13 cellular contexts compared by ENCODE assay signal in genomic region chr1:203548917-203549708, GRCh38. TPM values are rescaled to one million over a fixed set of nuclear protein-coding genes. Genes with fewer than 3 reads are reported as not detected.
A peak's percentile ranks its signal among the peaks of the same experiment; 100 is the strongest.
DNase-seq lines count a peak whose midpoint lies in the region; ATAC-seq and TF ChIP-seq lines count a peak whose summit lies in the region.
"Had no signal": no experiment of that assay in that cellular context is flagged by ENCODE, and none has a peak within 500 bp of the region (broad histone marks: within the 10 kb centered on the region; RNA-seq: fewer than 3 reads in every experiment).

No MANE protein-coding gene starts in this region.

- H3K9me3 Mint-ChIP-seq in type B pancreatic cell (no peaks in the 10 kb centered on the region), Calu3 (ENCODE audit: low read depth, unreplicated experiment) (no peaks in the 10 kb centered on the region)
- H3K9me3 Mint-ChIP-seq in stimulated activated naive CD8-positive, alpha-beta T cell treated with anti-CD3 and anti-CD28 coated beads, Interleukin-15, amount 100 ng/mL, for 72 hours = no peaks in the 10 kb centered on the region
- H3K9me3 Mint-ChIP-seq: activated CD8-positive, alpha-beta T cell treated with anti-CD3 and anti-CD28 coated beads for 36 hours had no signal

- intact Hi-C loops in Calu3 (cut with micrococcal nuclease; ENCODE audit: unreplicated experiment) = no loop called here

- no peaks in the 10 kb centered on the region for H3K27me3 Mint-ChIP-seq in type B pancreatic cell
- H3K27me3 Mint-ChIP-seq in stimulated activated naive CD8-positive, alpha-beta T cell treated with anti-CD3 and anti-CD28 coated beads, Interleukin-15, amount 100 ng/mL, for 72 hours = no peaks in the 10 kb centered on the region
- no peaks in the 10 kb centered on the region for H3K27me3 Mint-ChIP-seq in Calu3 (ENCODE audit: unreplicated experiment)

- TF ChIP-seq CTCF in type B pancreatic cell (conservative IDR thresholded peaks at IDR 0.05) = no peak
- TF ChIP-seq CTCF in Calu3 (IDR thresholded peaks at IDR 0.05; ENCODE audit: unreplicated experiment) = no peak

- H3K4me1 Mint-ChIP-seq in type B pancreatic cell (ENCODE audit: unreplicated experiment) (peaks cover 37% of the 10 kb centered on the region), Calu3 (ENCODE audit: low read depth, unreplicated experiment) (peaks cover 13% of the 10 kb centered on the region)
- peaks cover 6% of the 10 kb centered on the region for H3K4me1 Mint-ChIP-seq in stimulated activated naive CD8-positive, alpha-beta T cell treated with anti-CD3 and anti-CD28 coated beads, Interleukin-15, amount 100 ng/mL, for 72 hours

- ATAC-seq in stimulated activated naive CD8-positive, alpha-beta T cell treated with anti-CD3 and anti-CD28 coated beads, Interleukin-15, amount 100 ng/mL, for 72 hours = no peak
- no peak for ATAC-seq in HG03520 (IDR thresholded peaks at IDR 0.05; ENCODE audit: unreplicated experiment)
- ATAC-seq: activated CD8-positive, alpha-beta T cell treated with anti-CD3 and anti-CD28 coated beads for 36 hours had no signal

- no TSS peak for BruUV-seq in Calu3 (replicated peaks; lab: Mats Ljungman, UMichigan)

- no peak overlapping the region for H3K4me3 Mint-ChIP-seq in type B pancreatic cell
- H3K4me3 Mint-ChIP-seq in stimulated activated naive CD8-positive, alpha-beta T cell treated with anti-CD3 and anti-CD28 coated beads, Interleukin-15, amount 100 ng/mL, for 72 hours = no peak overlapping the region
- no peak overlapping the region for H3K4me3 Mint-ChIP-seq in Calu3 (ENCODE audit: low read depth, unreplicated experiment)
- H3K4me3 Mint-ChIP-seq: activated CD8-positive, alpha-beta T cell treated with anti-CD3 and anti-CD28 coated beads for 36 hours had no signal

- H3K36me3 Mint-ChIP-seq in type B pancreatic cell (no peaks in the 10 kb centered on the region), Calu3 (ENCODE audit: insufficient read depth, unreplicated experiment) (no peaks in the 10 kb centered on the region)

- CTCF ChIA-PET in Calu3 (lab: Charles Lee) = interaction anchor here (0.6 to 0.7 kb wide), 2 partner anchors 39 to 45 kb away, joined by 3 read pairs; no protein-coding TSS in a partner anchor

- H3K27ac Mint-ChIP-seq in type B pancreatic cell (peak overlapping the region; percentile 24), Calu3 (ENCODE audit: unreplicated experiment) (no peak overlapping the region)
- no peak overlapping the region for H3K27ac Mint-ChIP-seq in stimulated activated naive CD8-positive, alpha-beta T cell treated with anti-CD3 and anti-CD28 coated beads, Interleukin-15, amount 100 ng/mL, for 72 hours
- H3K27ac Mint-ChIP-seq: activated CD8-positive, alpha-beta T cell treated with anti-CD3 and anti-CD28 coated beads for 36 hours had no signal

- DNase-seq in DMS153 (lab: John Stamatoyannopoulos, UW) (peak; percentile 86), DMS153 treated with DMSO at 0.1 percent for 48 hours (lab: John Stamatoyannopoulos, UW; ENCODE audit: unreplicated experiment) (no peak), NCI-H69 (lab: John Stamatoyannopoulos, UW) (peak; percentile 89), fibroblast of the conjunctiva (ENCODE audit: low read depth) (peak; percentile 27), type B pancreatic cell (ENCODE audit: extremely low spot score, unreplicated experiment) (no peak), Calu3 (no peak)
- no peak for DNase-seq in stimulated activated naive CD8-positive, alpha-beta T cell treated with anti-CD3 and anti-CD28 coated beads, Interleukin-15, amount 100 ng/mL, for 72 hours
- DNase-seq: activated CD8-positive, alpha-beta T cell treated with anti-CD3 and anti-CD28 coated beads for 36 hours; activated effector memory CD4-positive, alpha-beta T cell treated with anti-CD3 and anti-CD28 coated beads, Interleukin-2, amount 50 U/mL, for 16 hours; MV-4-11 had no signal

RNA-seq across cellular contexts. Expression of gene OPTC, which starts 55.2 kb away (rescaled TPM):
- total RNA-seq in type B pancreatic cell (ENCODE audit: low replicate concordance) (not detected in 2 replicates), Calu3 (2022) (not detected in 2 replicates)
- total RNA-seq: activated CD8-positive, alpha-beta T cell treated with anti-CD3 and anti-CD28 coated beads for 36 hours; right atrium auricular region; T-helper 2 cell treated with Interferon-gamma antibody and Interleukin-4, amounts not matched to agents 100 ng/mL and 5 ng/mL, for 36 hours had no signal

Comparison
In these comparisons a context has a peak if more than half of its experiments do, and no peak if none do; other contexts are left out.
1. DNase-seq: peak in DMS153 (single experiment), NCI-H69 (single experiment) and fibroblast of the conjunctiva (single experiment); none in DMS153 treated with DMSO at 0.1 percent for 48 hours (single experiment), type B pancreatic cell (single experiment), stimulated activated naive CD8-positive, alpha-beta T cell treated with anti-CD3 and anti-CD28 coated beads, Interleukin-15, amount 100 ng/mL, for 72 hours (0 of 2) and Calu3 (single experiment).